8 cellular contexts compared by ENCODE assay signal in the genomic region with DNA sequence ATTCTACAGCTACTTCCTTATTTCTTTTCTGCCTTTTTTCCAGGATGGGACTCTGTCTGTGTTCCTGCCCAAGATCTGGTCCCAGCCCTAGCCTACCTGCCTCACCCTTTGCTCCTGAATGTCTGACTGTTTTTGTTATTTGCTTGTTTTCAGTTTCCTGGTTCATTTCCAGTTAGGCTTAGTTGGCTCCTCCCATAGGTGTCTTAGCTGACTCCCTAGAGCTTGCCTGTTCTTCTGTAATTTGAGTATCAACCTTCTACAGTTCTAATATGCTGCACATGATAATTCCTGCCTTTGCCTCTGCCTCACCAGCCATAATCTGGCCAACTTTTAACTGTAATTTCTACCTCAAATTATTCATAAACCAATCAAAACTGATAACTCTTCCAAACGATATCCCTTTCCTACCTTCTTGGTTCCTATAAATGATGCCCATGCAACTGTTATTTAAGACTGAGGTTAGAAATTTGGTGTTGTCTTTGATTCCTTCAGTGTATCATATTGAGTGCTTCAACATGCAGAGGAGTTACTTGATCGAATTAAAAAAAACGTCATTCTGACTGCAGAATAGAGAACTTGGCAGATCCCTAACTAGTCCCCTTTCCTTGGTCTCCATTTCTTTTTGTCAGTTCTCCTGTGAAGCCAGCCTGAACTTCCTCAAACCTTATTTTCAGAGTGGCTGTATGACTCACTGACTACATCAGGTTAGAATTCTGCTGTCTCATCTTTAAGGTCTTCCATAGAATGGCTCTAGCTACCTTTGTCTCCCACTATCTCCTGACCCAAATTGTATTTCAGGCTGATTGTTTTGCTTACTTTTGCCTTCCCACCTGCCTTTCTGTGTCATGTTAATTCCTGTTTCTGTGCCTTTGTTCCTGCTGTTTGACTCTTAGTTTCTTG. TPM values are rescaled to one million over a fixed set of nuclear protein-coding genes. Genes with fewer than 3 reads are reported as not detected.
DNase-seq lines count a peak whose midpoint lies in the region; ATAC-seq and TF ChIP-seq lines count a peak whose summit lies in the region.

No MANE protein-coding gene starts in this region.

- no peaks in the 10 kb centered on the region for H3K27me3 Mint-ChIP-seq in GM23338 (ENCODE audit: insufficient read depth, low read depth, poor library complexity)

- peak overlapping the region; percentile 88 for H3K27ac Mint-ChIP-seq in GM23338

- peak; percentile 24 for DNase-seq in AG10803 (ENCODE audit: low read depth)
- peak; percentile 33 for DNase-seq in GM23338 (ENCODE audit: low spot score)
- DNase-seq in RKO (ENCODE audit: low spot score) = peak; percentile 37
- peak; percentile 78 for DNase-seq in epithelial cell of esophagus (ENCODE audit: low read depth)
- DNase-seq in non-pigmented ciliary epithelial cell (ENCODE audit: low read depth) = peak; percentile 30
- DNase-seq in SK-N-DZ (ENCODE audit: low spot score) = no peak
- DNase-seq in T-helper 9 cell = no peak
- DNase-seq in effector CD8-positive, alpha-beta T cell (lab: John Stamatoyannopoulos, UW) = no peak

- no peak overlapping the region for H2AFZ ChIP-seq in GM23338

- peaks cover 10% of the 10 kb centered on the region for H3K4me1 Mint-ChIP-seq in GM23338

- no peaks in the 10 kb centered on the region for H3K9me3 Mint-ChIP-seq in GM23338

- no peaks in the 10 kb centered on the region for H3K36me3 ChIP-seq in GM23338 (ENCODE audit: insufficient read depth)

- no peaks in the 10 kb centered on the region for H3K9me2 ChIP-seq in GM23338 (ENCODE audit: insufficient read depth)

- H3K79me2 ChIP-seq in GM23338 (replicated peaks; ENCODE audit: insufficient read depth) = peaks cover 61% of the 10 kb centered on the region

- no peaks in the 10 kb centered on the region for H3K27me3 ChIP-seq in GM23338 (ENCODE audit: insufficient read depth)

- peaks cover 6% of the 10 kb centered on the region; the same call in 2 of the 3 replicates for H3K36me3 Mint-ChIP-seq in GM23338 (ENCODE audit: low read depth)

- peaks cover 6% of the 10 kb centered on the region; the same call in 1 of the 2 replicates for H4K20me1 ChIP-seq in GM23338 (replicated peaks; ENCODE audit: insufficient read depth)

- TF ChIP-seq CTCF in AG10803 (conservative IDR thresholded peaks at IDR 0.05; ENCODE audit: low read length) = no peak
- no peak for TF ChIP-seq CTCF in GM23338 (conservative IDR thresholded peaks at IDR 0.05; ENCODE audit: low read depth in 2 of 2)
- no peak for TF ChIP-seq CTCF in epithelial cell of esophagus (IDR thresholded peaks at IDR 0.05; ENCODE audit: insufficient read depth, low read depth, low read length, missing control alignments)

- peaks cover 11% of the 10 kb centered on the region for H3K4me1 ChIP-seq in GM23338 (ENCODE audit: insufficient read depth)

- ATAC-seq in GM23338 = peak; percentile 67

- peak overlapping the region; percentile 42; the same call in 1 of the 2 replicates for H3K4me2 ChIP-seq in GM23338

- H3K4me3 ChIP-seq in AG10803 (ENCODE audit: low read length) (no peak overlapping the region), GM23338 (no peak overlapping the region), epithelial cell of esophagus (ENCODE audit: low read length) (no peak overlapping the region)

- no peaks in the 10 kb centered on the region for H3F3A ChIP-seq in GM23338 (replicated peaks; ENCODE audit: low read depth)

- H3K4me3 Mint-ChIP-seq in GM23338 = no peak overlapping the region; the same call in 2 of the 3 replicates

- peak overlapping the region; percentile 41 for H3K27ac ChIP-seq in GM23338 (ENCODE audit: low read depth)

TF ChIP-seq in GM23338, 12 proteins besides CTCF, POLR2A, EP300 and RAD21 (continues in another document):
- TF ChIP-seq JUNB (IDR thresholded peaks at IDR 0.05; ENCODE audit: unreplicated experiment) (no peak), ZNF114 (CRISPR knock-in tag; IDR thresholded peaks at IDR 0.05) (no peak), STAT1 (IDR thresholded peaks at IDR 0.05; ENCODE audit: unreplicated experiment) (no peak), NANOG (IDR thresholded peaks at IDR 0.05; ENCODE audit: borderline replicate concordance) (no peak), EZH2 (IDR thresholded peaks at IDR 0.05; ENCODE audit: low read depth, unreplicated experiment) (no peak), EZH2phosphoT487 (IDR thresholded peaks at IDR 0.05; ENCODE audit: unreplicated experiment) (no peak), CREB1 (CRISPR knock-in tag; IDR thresholded peaks at IDR 0.05; ENCODE audit: low read depth) (no peak), ETS1 (IDR thresholded peaks at IDR 0.05) (no peak)
- TF ChIP-seq, protein P1, sequence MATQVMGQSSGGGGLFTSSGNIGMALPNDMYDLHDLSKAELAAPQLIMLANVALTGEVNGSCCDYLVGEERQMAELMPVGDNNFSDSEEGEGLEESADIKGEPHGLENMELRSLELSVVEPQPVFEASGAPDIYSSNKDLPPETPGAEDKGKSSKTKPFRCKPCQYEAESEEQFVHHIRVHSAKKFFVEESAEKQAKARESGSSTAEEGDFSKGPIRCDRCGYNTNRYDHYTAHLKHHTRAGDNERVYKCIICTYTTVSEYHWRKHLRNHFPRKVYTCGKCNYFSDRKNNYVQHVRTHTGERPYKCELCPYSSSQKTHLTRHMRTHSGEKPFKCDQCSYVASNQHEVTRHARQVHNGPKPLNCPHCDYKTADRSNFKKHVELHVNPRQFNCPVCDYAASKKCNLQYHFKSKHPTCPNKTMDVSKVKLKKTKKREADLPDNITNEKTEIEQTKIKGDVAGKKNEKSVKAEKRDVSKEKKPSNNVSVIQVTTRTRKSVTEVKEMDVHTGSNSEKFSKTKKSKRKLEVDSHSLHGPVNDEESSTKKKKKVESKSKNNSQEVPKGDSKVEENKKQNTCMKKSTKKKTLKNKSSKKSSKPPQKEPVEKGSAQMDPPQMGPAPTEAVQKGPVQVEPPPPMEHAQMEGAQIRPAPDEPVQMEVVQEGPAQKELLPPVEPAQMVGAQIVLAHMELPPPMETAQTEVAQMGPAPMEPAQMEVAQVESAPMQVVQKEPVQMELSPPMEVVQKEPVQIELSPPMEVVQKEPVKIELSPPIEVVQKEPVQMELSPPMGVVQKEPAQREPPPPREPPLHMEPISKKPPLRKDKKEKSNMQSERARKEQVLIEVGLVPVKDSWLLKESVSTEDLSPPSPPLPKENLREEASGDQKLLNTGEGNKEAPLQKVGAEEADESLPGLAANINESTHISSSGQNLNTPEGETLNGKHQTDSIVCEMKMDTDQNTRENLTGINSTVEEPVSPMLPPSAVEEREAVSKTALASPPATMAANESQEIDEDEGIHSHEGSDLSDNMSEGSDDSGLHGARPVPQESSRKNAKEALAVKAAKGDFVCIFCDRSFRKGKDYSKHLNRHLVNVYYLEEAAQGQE (IDR thresholded peaks at IDR 0.05; ENCODE audit: unreplicated experiment) = no peak

RNA-seq across cellular contexts. Expression of gene GOLM2, which starts 8.4 kb away (rescaled TPM):
- total RNA-seq in GM23338 (2014; rRNA removed; shearing (Covaris generic)) = 50.4 and 53.4 TPM in 2 replicates
- 20.5 and 22.5 TPM in 2 replicates for polyA plus RNA-seq in GM23338 (2016; fragmentation: Nextera tagmentation; extraction: Ambion mirVana)
- polyA plus RNA-seq in SK-N-DZ (2014; cell fraction: cytosol; rRNA removed) = 56.8 and 59.2 TPM in 2 replicates
- polyA plus RNA-seq in SK-N-DZ (2014; cell fraction: nucleus; rRNA removed) = 20.3 and 22.2 TPM in 2 replicates

Comparison
In these comparisons a context has a peak if more than half of its experiments do, and no peak if none do; other contexts are left out.
1. DNase-seq: peak in AG10803 (single experiment), GM23338 (single experiment), RKO (single experiment), epithelial cell of esophagus (single experiment) and non-pigmented ciliary epithelial cell (single experiment); none in SK-N-DZ (single experiment), T-helper 9 cell (single experiment) and effector CD8-positive, alpha-beta T cell (single experiment).